35 cellular contexts compared by ENCODE assay signal in the genomic region with DNA sequence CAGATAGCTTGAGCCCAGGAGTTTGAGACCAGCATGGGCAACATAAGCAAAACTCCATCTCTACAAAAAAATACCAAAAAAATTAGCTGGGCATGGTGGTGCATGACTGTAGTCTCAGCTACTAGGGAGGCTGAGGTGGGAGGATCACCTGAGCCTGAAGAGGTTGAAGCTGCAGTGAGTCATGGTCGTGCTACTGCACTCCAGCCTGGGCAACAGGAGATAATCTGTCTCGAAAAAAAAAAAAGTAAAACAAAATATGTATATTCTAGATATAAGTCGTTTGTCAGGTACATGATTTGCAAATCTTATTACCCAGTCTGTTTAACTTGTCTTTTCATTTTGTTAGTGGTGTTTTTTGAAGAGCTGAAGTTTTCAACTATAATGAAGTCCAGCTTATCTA.
"Had no signal": no experiment of that assay in that cellular context is flagged by ENCODE, and none has a peak within 500 bp of the region (broad histone marks: within the 10 kb centered on the region; RNA-seq: fewer than 3 reads in every experiment).

No MANE protein-coding gene starts in this region.

- H3K36me3 ChIP-seq: MG63 had no signal

- DNase-seq: Karpas-422, Kasumi-1, MG63, MM.1S, MV-4-11, NCI-H1048, NCI-H1092, NCI-H1092 treated with DMSO at 0.1 percent for 48 hours, NCI-H1105, NCI-H1105 treated with DMSO at 0.1 percent for 48 hours, NCI-H1417, NCI-H1417 treated with DMSO at 0.1 percent for 48 hours, NCI-H1436, NCI-H1436 treated with DMSO at 0.1 percent for 48 hours, NCI-H146, NCI-H1694, NCI-H1694 treated with DMSO at 0.1 percent for 48 hours, NCI-H187, NCI-H187 treated with DMSO at 0.1 percent for 48 hours, NCI-H1930, NCI-H2029, NCI-H2029 treated with DMSO at 0.1 percent for 48 hours, NCI-H2081, NCI-H2081 treated with DMSO at 0.1 percent for 48 hours, NCI-H2107, NCI-H2171, NCI-H2171 treated with DMSO at 0.1 percent for 48 hours, NCI-H2227 treated with DMSO at 0.1 percent for 48 hours, NCI-H226, NCI-H345, NCI-H446, NCI-H446 treated with DMSO at 0.1 percent for 48 hours, NCI-H510A, NCI-H510A treated with DMSO at 0.1 percent for 48 hours, NCI-H524 had no signal

- H3K27me3 ChIP-seq: MG63 had no signal

- H3K9me3 ChIP-seq: MG63 had no signal

- H3K4me3 ChIP-seq: MG63 had no signal
